18 cellular contexts compared by ENCODE assay signal in genomic region chr2:58664523-58665155, GRCh38.
"Had no signal": no experiment of that assay in that cellular context is flagged by ENCODE, and none has a peak within 500 bp of the region (broad histone marks: within the 10 kb centered on the region; RNA-seq: fewer than 3 reads in every experiment).

No MANE protein-coding gene starts in this region.

- H3K27ac Mint-ChIP-seq: activated T-helper 17 cell treated with anti-CD3 and anti-CD28 coated beads, Interleukin-2, amount 50 U/mL, for 72 hours; dendritic cell treated with granulocyte-macrophage colony-stimulating factor and Interleukin-4, amounts not matched to agents 40 ng/mL and 50 ng/mL, for 4 days; mesothelial cell of epicardium; neural progenitor cell; stimulated activated naive CD8-positive, alpha-beta T cell treated with anti-CD3 and anti-CD28 coated beads, Interleukin-15, Interleukin-2, amounts not matched to agents 100 ng/mL and 50 ng/mL, for 24 hours had no signal

- H3K4me1 ChIP-seq: breast epithelium, lower lobe of right lung, neural progenitor cell, psoas muscle, spleen, suprapubic skin had no signal

- H3K9me3 Mint-ChIP-seq: activated T-helper 17 cell treated with anti-CD3 and anti-CD28 coated beads, Interleukin-2, amount 50 U/mL, for 72 hours; stimulated activated naive CD8-positive, alpha-beta T cell treated with anti-CD3 and anti-CD28 coated beads, Interleukin-15, Interleukin-2, amounts not matched to agents 100 ng/mL and 50 ng/mL, for 24 hours had no signal

- H3K36me3 Mint-ChIP-seq: neural progenitor cell had no signal

- H2AFZ ChIP-seq: neural progenitor cell had no signal

- H3K9me3 ChIP-seq: breast epithelium, lower lobe of right lung, psoas muscle, suprapubic skin had no signal

- H3K27me3 ChIP-seq: breast epithelium, neural progenitor cell, spleen, suprapubic skin had no signal

- DNase-seq: activated CD4-positive, alpha-beta T cell treated with anti-CD3 and anti-CD28 coated beads, Interleukin-2, amount 50 U/mL, for 1 hour; activated CD8-positive, alpha-beta memory T cell treated with anti-CD3 and anti-CD28 coated beads for 24 hours; activated naive CD4-positive, alpha-beta T cell treated with Interleukin-2 at 50 U/mL for 16 hours; anterior cingulate cortex; erythroblast; left cardiac atrium; lower lobe of right lung; psoas muscle; spleen; trophoblast cell had no signal

- H3K4me1 Mint-ChIP-seq: activated T-helper 17 cell treated with anti-CD3 and anti-CD28 coated beads, Interleukin-2, amount 50 U/mL, for 72 hours; neural progenitor cell had no signal

- H3K4me2 ChIP-seq: neural progenitor cell had no signal

- H3K9ac ChIP-seq: neural progenitor cell had no signal

- H3K4me3 Mint-ChIP-seq: activated T-helper 17 cell treated with anti-CD3 and anti-CD28 coated beads, Interleukin-2, amount 50 U/mL, for 72 hours; dendritic cell treated with granulocyte-macrophage colony-stimulating factor and Interleukin-4, amounts not matched to agents 40 ng/mL and 50 ng/mL, for 4 days; mesothelial cell of epicardium; neural progenitor cell; stimulated activated naive CD8-positive, alpha-beta T cell treated with anti-CD3 and anti-CD28 coated beads, Interleukin-15, Interleukin-2, amounts not matched to agents 100 ng/mL and 50 ng/mL, for 24 hours had no signal

- H3K36me3 ChIP-seq: breast epithelium, lower lobe of right lung, neural progenitor cell, spleen, suprapubic skin had no signal

- H3K27ac ChIP-seq: breast epithelium, lower lobe of right lung, neural progenitor cell, psoas muscle, spleen, suprapubic skin had no signal

- H3K27me3 Mint-ChIP-seq: activated T-helper 17 cell treated with anti-CD3 and anti-CD28 coated beads, Interleukin-2, amount 50 U/mL, for 72 hours; dendritic cell treated with granulocyte-macrophage colony-stimulating factor and Interleukin-4, amounts not matched to agents 40 ng/mL and 50 ng/mL, for 4 days; stimulated activated naive CD8-positive, alpha-beta T cell treated with anti-CD3 and anti-CD28 coated beads, Interleukin-15, Interleukin-2, amounts not matched to agents 100 ng/mL and 50 ng/mL, for 24 hours had no signal

- ATAC-seq: activated T-helper 17 cell treated with anti-CD3 and anti-CD28 coated beads, Interleukin-2, amount 50 U/mL, for 72 hours; left cardiac atrium; lower lobe of right lung; psoas muscle; sciatic nerve had no signal

- H3K4me3 ChIP-seq: breast epithelium, lower lobe of right lung, neural progenitor cell, psoas muscle, spleen, suprapubic skin had no signal
